Comparison of ENCODE assay signal across 1 cellular context in genomic region chr2:8452979-8453903, GRCh38.
TF ChIP-seq lines count a peak whose summit lies in the region.

No MANE protein-coding gene starts in this region.

TF ChIP-seq in HepG2, 621 proteins besides CTCF, POLR2A, EP300 and RAD21 (continued from another document):
- no peak for TF ChIP-seq ZBTB4 (CRISPR knock-in tag; IDR thresholded peaks at IDR 0.05; ENCODE audit: borderline replicate concordance)
